ENCODE assay signal across 18 cellular contexts in genomic region chr3:186166036-186166435, GRCh38.
"Had no signal": no experiment of that assay in that cellular context is flagged by ENCODE, and none has a peak within 500 bp of the region (broad histone marks: within the 10 kb centered on the region; RNA-seq: fewer than 3 reads in every experiment).

No MANE protein-coding gene starts in this region.

- H3K9me3 ChIP-seq: lower lobe of right lung, thoracic aorta, upper lobe of left lung had no signal

- H3K4me3 ChIP-seq: cardiac muscle cell, lower lobe of right lung, thoracic aorta, upper lobe of left lung had no signal

- DNase-seq: activated CD4-positive, alpha-beta memory T cell treated with anti-CD3 and anti-CD28 coated beads for 36 hours; activated CD4-positive, alpha-beta T cell treated with anti-CD3 and anti-CD28 coated beads for 4 hours; activated CD8-positive, alpha-beta memory T cell treated with anti-CD3 and anti-CD28 coated beads, Interleukin-2, amount 10 ng/mL, durations not matched to agents 7 days and 5 days; amniotic stem cell; foreskin keratinocyte; glutamatergic neuron; hippocampal formation; left cardiac atrium; lower lobe of right lung; nephron progenitor cell; nucleus accumbens; posterior cingulate gyrus; retina; stimulated activated naive B cell treated with anti-CD40 and anti-IgM and Interleukin-4, amounts not matched to agents 10 μg/mL and 1 μg/mL and 100 μg/mL, for 72 hours; upper lobe of left lung had no signal

- H3K27ac ChIP-seq: cardiac muscle cell, foreskin keratinocyte, lower lobe of right lung, thoracic aorta, upper lobe of left lung had no signal

- H3K36me3 ChIP-seq: cardiac muscle cell, lower lobe of right lung, upper lobe of left lung had no signal

- ATAC-seq: activated CD8-positive, alpha-beta memory T cell treated with anti-CD3 and anti-CD28 coated beads, Interleukin-2, amount 10 ng/mL, durations not matched to agents 7 days and 5 days; foreskin keratinocyte; left cardiac atrium; lower lobe of right lung; stimulated activated naive B cell treated with anti-CD40 and anti-IgM and Interleukin-4, amounts not matched to agents 10 μg/mL and 1 μg/mL and 100 μg/mL, for 72 hours; WTC11 had no signal

- H3K27me3 ChIP-seq: cardiac muscle cell, upper lobe of left lung had no signal

- H3K4me1 ChIP-seq: foreskin keratinocyte, lower lobe of right lung, upper lobe of left lung had no signal
